ENCODE assay signal across 15 cellular contexts in the genomic region with DNA sequence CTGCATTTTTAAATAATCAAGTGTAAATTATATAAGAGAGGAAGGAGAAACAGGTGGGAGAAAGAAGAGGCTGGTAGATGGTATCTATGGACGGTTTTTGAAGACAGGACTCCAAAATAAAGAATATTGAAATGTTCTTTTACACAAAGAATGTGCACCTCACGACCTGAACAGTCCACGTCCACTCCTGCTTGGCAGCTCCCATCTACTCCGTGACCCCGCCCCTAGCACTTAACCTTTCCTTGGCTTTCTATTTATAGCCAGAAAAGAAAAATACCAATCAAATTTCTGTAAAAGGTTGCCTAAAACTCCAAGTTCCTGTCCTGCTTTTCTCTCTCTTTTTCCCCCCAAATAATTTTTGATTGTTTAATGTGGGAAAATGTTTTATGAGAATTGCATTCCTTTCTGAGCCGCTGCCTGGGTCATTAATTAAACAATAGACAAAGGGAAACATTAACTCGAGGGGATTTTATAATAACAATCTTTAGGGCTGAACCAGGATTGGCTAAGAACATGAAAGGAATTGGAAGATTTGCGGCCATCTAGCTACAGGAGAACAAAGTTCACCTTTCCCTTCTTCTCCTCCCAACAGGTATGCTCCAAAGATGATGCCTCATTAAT.
"Had no signal": no experiment of that assay in that cellular context is flagged by ENCODE, and none has a peak within 500 bp of the region (broad histone marks: within the 10 kb centered on the region; RNA-seq: fewer than 3 reads in every experiment).

No MANE protein-coding gene starts in this region.

- H3K27me3 ChIP-seq: brain microvascular endothelial cell, gastrocnemius medialis, heart right ventricle, tibial artery had no signal

- H3K4me1 Mint-ChIP-seq: activated naive CD8-positive, alpha-beta T cell treated with anti-CD3 and anti-CD28 coated beads for 36 hours had no signal

- H3K36me3 Mint-ChIP-seq: activated naive CD8-positive, alpha-beta T cell treated with anti-CD3 and anti-CD28 coated beads for 36 hours; stimulated activated effector memory CD8-positive, alpha-beta T cell treated with anti-CD3 and anti-CD28 coated beads, Interleukin-12 subunit alpha, Interleukin-12 subunit beta, amount 100 ng/mL, for 72 hours had no signal

- H3K4me3 Mint-ChIP-seq: activated CD4-positive, alpha-beta T cell treated with anti-CD3 and anti-CD28 coated beads, Interleukin-2, amount 10 ng/mL, durations not matched to agents 7 days and 5 days; activated naive CD8-positive, alpha-beta T cell treated with anti-CD3 and anti-CD28 coated beads for 36 hours; stimulated activated effector memory CD8-positive, alpha-beta T cell treated with anti-CD3 and anti-CD28 coated beads, Interleukin-12 subunit alpha, Interleukin-12 subunit beta, amount 100 ng/mL, for 72 hours; T-helper 2 cell treated with Interferon-gamma antibody and Interleukin-4, amounts not matched to agents 5 μg/mL and 100 μg/mL, for 36 hours had no signal

- H3K27ac Mint-ChIP-seq: activated CD4-positive, alpha-beta T cell treated with anti-CD3 and anti-CD28 coated beads, Interleukin-2, amount 10 ng/mL, durations not matched to agents 7 days and 5 days; activated naive CD8-positive, alpha-beta T cell treated with anti-CD3 and anti-CD28 coated beads for 36 hours; stimulated activated effector memory CD8-positive, alpha-beta T cell treated with anti-CD3 and anti-CD28 coated beads, Interleukin-12 subunit alpha, Interleukin-12 subunit beta, amount 100 ng/mL, for 72 hours; T-helper 2 cell treated with Interferon-gamma antibody and Interleukin-4, amounts not matched to agents 5 μg/mL and 100 μg/mL, for 36 hours had no signal

- H3K9me3 Mint-ChIP-seq: activated naive CD8-positive, alpha-beta T cell treated with anti-CD3 and anti-CD28 coated beads for 36 hours; stimulated activated effector memory CD8-positive, alpha-beta T cell treated with anti-CD3 and anti-CD28 coated beads, Interleukin-12 subunit alpha, Interleukin-12 subunit beta, amount 100 ng/mL, for 72 hours; T-helper 2 cell treated with Interferon-gamma antibody and Interleukin-4, amounts not matched to agents 5 μg/mL and 100 μg/mL, for 36 hours had no signal

- H3K27me3 Mint-ChIP-seq: activated CD4-positive, alpha-beta T cell treated with anti-CD3 and anti-CD28 coated beads, Interleukin-2, amount 10 ng/mL, durations not matched to agents 7 days and 5 days had no signal

- H3K4me3 ChIP-seq: gastrocnemius medialis, heart right ventricle, psoas muscle, tibial artery had no signal

- H3K4me1 ChIP-seq: gastrocnemius medialis, psoas muscle had no signal

- H3K27ac ChIP-seq: brain microvascular endothelial cell, gastrocnemius medialis, psoas muscle, tibial artery had no signal

- H3K36me3 ChIP-seq: brain microvascular endothelial cell, gastrocnemius medialis, heart right ventricle, tibial artery had no signal

- H3K9me3 ChIP-seq: gastrocnemius medialis, heart right ventricle, psoas muscle, tibial artery had no signal

- ATAC-seq: gastrocnemius medialis; psoas muscle; stimulated activated effector memory CD8-positive, alpha-beta T cell treated with anti-CD3 and anti-CD28 coated beads, Interleukin-12 subunit alpha, Interleukin-12 subunit beta, amount 100 ng/mL, for 72 hours had no signal

- DNase-seq: activated CD4-positive, alpha-beta T cell treated with anti-CD3 and anti-CD28 coated beads, Interleukin-2, amount 10 ng/mL, durations not matched to agents 7 days and 5 days; activated CD8-positive, alpha-beta memory T cell treated with anti-CD3 and anti-CD28 coated beads, Interleukin-2, amount 50 U/mL, for 48 hours; activated gamma-delta T cell treated with Interleukin-2 at 50 U/mL for 16 hours; activated naive CD8-positive, alpha-beta T cell treated with anti-CD3 and anti-CD28 coated beads for 36 hours; brain microvascular endothelial cell; effector memory CD4-positive, alpha-beta T cell; gastrocnemius medialis; heart right ventricle; mesenchymal stem cell; psoas muscle; stimulated activated CD4-positive, alpha-beta T cell treated with anti-CD3 and anti-CD28 coated beads, Interleukin-12 subunit alpha, Interleukin-12 subunit beta, amount 100 ng/mL, for 4 hours; stimulated activated CD4-positive, alpha-beta T cell treated with anti-CD3 and anti-CD28 coated beads, Interleukin-2, amount 100 ng/mL, for 24 hours; tibial artery had no signal
